28 cellular contexts compared by ENCODE assay signal in the genomic region with DNA sequence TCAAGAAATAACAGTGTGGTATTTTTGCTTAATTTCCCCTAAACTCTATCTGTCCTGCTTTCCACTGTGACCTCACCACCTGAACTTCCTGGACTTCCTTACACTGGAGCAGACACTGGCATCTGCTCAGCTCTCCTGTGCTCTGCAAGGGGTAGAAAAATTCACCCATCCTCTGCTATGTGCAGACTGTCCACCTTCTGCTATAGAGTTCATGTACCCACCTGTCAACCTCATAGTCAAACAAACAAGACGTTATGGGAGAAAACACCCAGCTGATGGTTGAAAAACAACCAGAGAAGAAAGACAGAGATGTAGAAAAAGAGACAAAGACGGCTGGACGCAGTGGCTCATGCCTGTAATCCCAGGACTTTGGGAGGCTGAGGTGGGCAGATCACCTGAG. TPM values are rescaled to one million over a fixed set of nuclear protein-coding genes. Genes with fewer than 3 reads are reported as not detected.
A peak's percentile ranks its signal among the peaks of the same experiment; 100 is the strongest.
DNase-seq lines count a peak whose midpoint lies in the region; ATAC-seq and TF ChIP-seq lines count a peak whose summit lies in the region.
"Had no signal": no experiment of that assay in that cellular context is flagged by ENCODE, and none has a peak within 500 bp of the region (broad histone marks: within the 10 kb centered on the region; RNA-seq: fewer than 3 reads in every experiment).

No MANE protein-coding gene starts in this region.

- H3K4me1 ChIP-seq in testis, result no peaks in the 10 kb centered on the region
- H3K4me1 ChIP-seq: A549, Caco-2, esophagus squamous epithelium, psoas muscle, sigmoid colon, stomach, tibial nerve had no signal

- DNase-seq in Right ventricle myocardium inferior (ENCODE audit: missing footprints) (no peak), left ventricle myocardium superior (no peak), MV-4-11 (lab: John Stamatoyannopoulos, UW) (peak; percentile 49), immature natural killer cell (no peak), GM03348 (ENCODE audit: low spot score) (no peak), cortex of kidney (lab: John Stamatoyannopoulos, UW) (no peak), testis (no peak)
- DNase-seq: activated CD4-positive, alpha-beta T cell treated with anti-CD3 and anti-CD28 coated beads, Interleukin-2, amount 50 U/mL, for 1 hour; activated T-cell treated with anti-CD3 and anti-CD28 coated beads, Interleukin-2, amount 50 U/mL, for 4 hours; Caco-2; DMS79; esophagus squamous epithelium; HCEC 1CT; KG1; left cardiac atrium; nucleus accumbens; PC-9; psoas muscle; Right ventricle myocardium superior; sigmoid colon; stomach; T-helper 9 cell; WERI-Rb-1 had no signal

- intact Hi-C loops in Right ventricle myocardium inferior (cut with DNase I), result no loop called here
- intact Hi-C loops in left ventricle myocardium superior (cut with micrococcal nuclease), result no loop called here
- intact Hi-C loops in testis (cut with DNase I; ENCODE audit: low total_unique reads), result no loop called here

- peak overlapping the region; percentile 19 to 88 (median 60) for H3K27ac Mint-ChIP-seq in immature natural killer cell

- H3K9me3 ChIP-seq in testis, result no peaks in the 10 kb centered on the region
- H3K9me3 ChIP-seq: A549, Caco-2, esophagus squamous epithelium, psoas muscle, sigmoid colon, stomach, tibial nerve had no signal

- TF ChIP-seq CTCF in testis (IDR thresholded peaks at IDR 0.05), result no peak

- no peaks in the 10 kb centered on the region for H3K36me3 ChIP-seq in testis (ENCODE audit: low read depth, missing control alignments)
- H3K36me3 ChIP-seq: esophagus squamous epithelium, sigmoid colon, tibial nerve, WERI-Rb-1 had no signal

- H3K4me3 ChIP-seq in testis, result no peak overlapping the region
- H3K4me3 ChIP-seq: A549, esophagus squamous epithelium, PC-9, psoas muscle, sigmoid colon, stomach, tibial nerve had no signal

- 40 to 55% methylated on average over 3 of the region's 3 CpGs for WGBS in testis, 2 donors

- TF ChIP-seq POLR2A in testis (IDR thresholded peaks at IDR 0.05), result no peak

- no peaks in the 10 kb centered on the region for H3K27me3 ChIP-seq in testis
- H3K27me3 ChIP-seq: tibial nerve had no signal

- H3K36me3 Mint-ChIP-seq in immature natural killer cell, result peaks cover 0 to 18% (median 4%) of the 10 kb centered on the region in 3 donors

- ATAC-seq in Right ventricle myocardium inferior (peak; percentile 20), left ventricle myocardium superior (no peak), GM21619 (IDR thresholded peaks at IDR 0.05; ENCODE audit: unreplicated experiment) (no peak)
- ATAC-seq: A549; activated T-cell treated with anti-CD3 and anti-CD28 coated beads, Interleukin-2, amount 50 U/mL, for 4 hours; left cardiac atrium; psoas muscle had no signal

- H3K27me3 Mint-ChIP-seq in immature natural killer cell (ENCODE audit: low read depth in 3 of 3), result peaks cover 2 to 3% (median 3%) of the 10 kb centered on the region in 3 donors

- no peak overlapping the region for H3K4me3 Mint-ChIP-seq in immature natural killer cell
- H3K4me3 Mint-ChIP-seq: activated T-cell treated with anti-CD3 and anti-CD28 coated beads, Interleukin-2, amount 50 U/mL, for 4 hours had no signal

- H3K4me1 Mint-ChIP-seq in immature natural killer cell, result peaks cover 19 to 30% of the 10 kb centered on the region in 2 donors

- no peaks in the 10 kb centered on the region for H3K9me3 Mint-ChIP-seq in immature natural killer cell
- H3K9me3 Mint-ChIP-seq: activated T-cell treated with anti-CD3 and anti-CD28 coated beads, Interleukin-2, amount 50 U/mL, for 4 hours had no signal

- no peak overlapping the region for H3K27ac ChIP-seq in testis
- H3K27ac ChIP-seq: A549, esophagus squamous epithelium, PC-9, psoas muscle, sigmoid colon, stomach, tibial nerve, WERI-Rb-1 had no signal

RNA-seq across cellular contexts. Expression of gene LAIR1, which starts 12.2 kb away (rescaled TPM):
- total RNA-seq in Right ventricle myocardium inferior, result 9.1 TPM
- total RNA-seq in left ventricle myocardium superior, result 5.9 TPM
- polyA plus RNA-seq in immature natural killer cell, result 100 to 1,000 TPM in 2 of 3 donors, 10 to 100 TPM in 1; 86.9 to 247 (median 126) TPM
- 1 to 10 TPM; 6.4 to 7.1 TPM for total RNA-seq in testis
- 13.4 TPM for polyA plus RNA-seq in testis (ENCODE audit: insufficient read depth, low read depth, low replicate concordance)
- total RNA-seq: bronchial epithelial cell, Caco-2, NCI-H460, PC-9 had no signal
- polyA plus RNA-seq: A549 had no signal

RNA-seq across cellular contexts. Expression of gene LILRA4, which starts 13.6 kb away (rescaled TPM):
- total RNA-seq in Right ventricle myocardium inferior (not detected), left ventricle myocardium superior (not detected), testis (under 1 TPM in 1 of 2 donors, not detected in 1; 0.81 TPM)
- polyA plus RNA-seq in immature natural killer cell (1 to 10 TPM; 2.3 to 6.6 (median 2.8) TPM), testis (ENCODE audit: insufficient read depth, low read depth, low replicate concordance) (0.50 TPM)
- total RNA-seq: activated T-cell treated with anti-CD3 and anti-CD28 coated beads, Interleukin-2, amount 50 U/mL, for 4 hours; bronchial epithelial cell; Caco-2; left cardiac atrium; NCI-H460; PC-9; Right ventricle myocardium superior; stomach; tibial nerve had no signal
- polyA plus RNA-seq: A549, psoas muscle, stomach had no signal

RNA-seq across cellular contexts. Expression of gene LILRA5, which starts 39.6 kb away (rescaled TPM):
- total RNA-seq in Right ventricle myocardium inferior (1.8 TPM), left ventricle myocardium superior (1.2 TPM), testis (1 to 10 TPM; 1.1 to 1.2 TPM)
- polyA plus RNA-seq in immature natural killer cell (1 to 10 TPM in 1 of 3 donors, under 1 TPM in 1, not detected in 1; 0.28 to 1.6 TPM), testis (ENCODE audit: insufficient read depth, low read depth, low replicate concordance) (1.4 TPM)
- total RNA-seq: activated T-cell treated with anti-CD3 and anti-CD28 coated beads, Interleukin-2, amount 50 U/mL, for 4 hours; bronchial epithelial cell; Caco-2; NCI-H460; PC-9 had no signal
- polyA plus RNA-seq: A549 had no signal
